1 cellular context compared by ENCODE assay signal in the genomic region with DNA sequence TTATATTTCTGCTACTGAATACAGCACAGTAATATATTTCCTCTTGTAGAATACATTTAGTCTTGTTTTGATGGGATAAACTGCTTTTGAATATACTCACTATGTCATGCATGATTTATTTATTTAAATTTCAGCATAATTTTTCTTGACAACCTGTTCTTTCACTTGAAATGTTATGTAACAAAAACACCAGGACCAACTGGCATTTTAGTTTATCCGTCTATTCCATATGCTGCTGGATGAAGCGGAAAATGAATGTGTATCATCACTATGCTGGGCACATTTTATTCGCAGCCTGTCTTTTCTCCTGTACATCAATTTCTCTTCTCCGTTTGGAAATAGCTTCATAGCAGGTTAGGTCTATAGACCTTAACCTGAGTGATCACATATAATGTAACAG.
TF ChIP-seq lines count a peak whose summit lies in the region.

No MANE protein-coding gene starts in this region.

TF ChIP-seq in IMR-90, 13 proteins besides CTCF, POLR2A, EP300 and RAD21 (continued from another document):
- TF ChIP-seq, protein P1, sequence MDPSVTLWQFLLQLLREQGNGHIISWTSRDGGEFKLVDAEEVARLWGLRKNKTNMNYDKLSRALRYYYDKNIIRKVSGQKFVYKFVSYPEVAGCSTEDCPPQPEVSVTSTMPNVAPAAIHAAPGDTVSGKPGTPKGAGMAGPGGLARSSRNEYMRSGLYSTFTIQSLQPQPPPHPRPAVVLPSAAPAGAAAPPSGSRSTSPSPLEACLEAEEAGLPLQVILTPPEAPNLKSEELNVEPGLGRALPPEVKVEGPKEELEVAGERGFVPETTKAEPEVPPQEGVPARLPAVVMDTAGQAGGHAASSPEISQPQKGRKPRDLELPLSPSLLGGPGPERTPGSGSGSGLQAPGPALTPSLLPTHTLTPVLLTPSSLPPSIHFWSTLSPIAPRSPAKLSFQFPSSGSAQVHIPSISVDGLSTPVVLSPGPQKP (IDR thresholded peaks at IDR 0.05; ENCODE audit: borderline replicate concordance, low read depth, low read length) = no peak
- TF ChIP-seq, protein P2, sequence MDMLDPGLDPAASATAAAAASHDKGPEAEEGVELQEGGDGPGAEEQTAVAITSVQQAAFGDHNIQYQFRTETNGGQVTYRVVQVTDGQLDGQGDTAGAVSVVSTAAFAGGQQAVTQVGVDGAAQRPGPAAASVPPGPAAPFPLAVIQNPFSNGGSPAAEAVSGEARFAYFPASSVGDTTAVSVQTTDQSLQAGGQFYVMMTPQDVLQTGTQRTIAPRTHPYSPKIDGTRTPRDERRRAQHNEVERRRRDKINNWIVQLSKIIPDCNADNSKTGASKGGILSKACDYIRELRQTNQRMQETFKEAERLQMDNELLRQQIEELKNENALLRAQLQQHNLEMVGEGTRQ (IDR thresholded peaks at IDR 0.05; ENCODE audit: low read depth, low read length) = no peak
- no peak for TF ChIP-seq RFX5 (IDR thresholded peaks at IDR 0.05; ENCODE audit: low read depth, low read length)
- no peak for TF ChIP-seq NFE2L2 (IDR thresholded peaks at IDR 0.05; ENCODE audit: low read depth, low read length)
- TF ChIP-seq FOS (IDR thresholded peaks at IDR 0.05; ENCODE audit: low read depth, low read length) = no peak
- no peak for TF ChIP-seq MAFK (IDR thresholded peaks at IDR 0.05; ENCODE audit: low read depth, low read length)
